Comparison of ENCODE assay signal across 8 cellular contexts in the genomic region with DNA sequence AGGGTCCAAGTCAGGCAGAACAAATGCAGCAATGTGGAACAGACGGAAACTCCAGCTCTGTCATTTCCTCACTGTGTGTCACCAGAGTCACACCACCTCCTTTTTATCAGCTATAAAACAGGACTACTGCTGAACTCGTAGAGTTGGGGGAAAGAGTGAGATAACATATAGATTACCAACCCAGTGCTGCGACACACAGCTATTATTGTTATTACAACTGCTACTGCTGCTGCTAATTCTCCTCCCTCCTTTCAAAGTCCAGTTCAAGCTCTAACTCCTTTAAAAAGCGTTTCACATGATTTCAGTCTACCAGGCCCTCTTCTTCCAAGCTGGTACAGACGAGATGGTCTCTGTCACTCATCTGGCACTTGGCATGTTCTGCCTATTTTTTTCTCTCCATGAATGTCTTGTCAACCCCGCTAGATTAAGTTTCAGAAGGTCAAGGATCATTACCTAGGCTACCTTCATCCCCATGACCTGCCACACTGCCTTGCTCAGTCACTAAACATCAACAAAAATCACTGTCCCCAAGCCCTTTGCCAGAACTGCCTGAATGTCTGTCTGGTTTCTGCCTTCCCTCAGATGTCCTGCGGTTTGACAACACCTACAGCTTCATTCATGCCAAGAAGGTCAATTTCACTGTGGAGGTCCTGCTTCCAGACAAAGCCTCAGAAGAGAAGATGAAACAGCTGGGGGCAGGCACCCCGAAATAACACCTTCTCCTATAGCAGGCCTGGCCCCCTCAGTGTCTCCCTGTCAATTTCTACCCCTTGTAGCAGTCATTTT. TPM values are rescaled to one million over a fixed set of nuclear protein-coding genes. Genes with fewer than 3 reads are reported as not detected.
DNase-seq lines count a peak whose midpoint lies in the region; ATAC-seq and TF ChIP-seq lines count a peak whose summit lies in the region.

No MANE protein-coding gene starts in this region.

- H3K36me3 ChIP-seq in mesodermal cell (ENCODE audit: control insufficient read depth, insufficient read depth, low read length) (peaks cover 27% of the 10 kb centered on the region), aorta (ENCODE audit: control insufficient read depth in 1 of 2, insufficient read depth in 2 of 2, low read length in 1 of 2) (no peaks in the 10 kb centered on the region)

- H3K4me1 Mint-ChIP-seq in MCF 10A (ENCODE audit: insufficient read depth, unreplicated experiment) = peaks cover 44% of the 10 kb centered on the region

- H3K4me1 ChIP-seq in mesodermal cell (ENCODE audit: control insufficient read depth, insufficient read depth, low read length, poor library complexity, severe bottlenecking) (peaks cover 32% of the 10 kb centered on the region), aorta (ENCODE audit: control insufficient read depth in 1 of 2, insufficient read depth in 2 of 2, low read length in 2 of 2) (peaks cover 0 to 3% of the 10 kb centered on the region in 2 donors)

- no peaks in the 10 kb centered on the region for H3K9me3 ChIP-seq in mesodermal cell (ENCODE audit: control insufficient read depth, low read length)
- H3K9me3 ChIP-seq in aorta (ENCODE audit: control insufficient read depth, low read length) = no peaks in the 10 kb centered on the region

- intact Hi-C loops in MCF 10A (cut with micrococcal nuclease) (no loop called here), aorta (cut with DNase I) (no loop called here)

- 74% methylated on average over 6 of the region's 8 CpGs for WGBS in mesodermal cell (ENCODE audit: insufficient coverage in 2 of 2), 2 experiments
- 66 to 70% methylated on average over 8 of the region's 8 CpGs for WGBS in aorta, 2 donors

- H3K4me3 ChIP-seq in mesodermal cell (ENCODE audit: extremely low read depth, insufficient read depth, low read length, poor library complexity, severe bottlenecking) (peak overlapping the region; percentile 61), aorta (ENCODE audit: low read length in 2 of 2) (no peak overlapping the region)

- no TSS peak for BruUV-seq in MCF 10A (replicated peaks; lab: Mats Ljungman, UMichigan)

- H3K36me3 Mint-ChIP-seq in MCF 10A (ENCODE audit: insufficient read depth, unreplicated experiment) = peaks cover 70% of the 10 kb centered on the region

- POLR2A ChIA-PET in MCF 10A (lab: Yijun Ruan, JAX) = interaction anchor here (0.6 to 14.3 kb wide), 10 partner anchors 12 to 818 kb away, joined by 3 to 532 read pairs (median 12); partner anchors contain the start of genes CASTOR1, CCDC157, RNF215 and SEC14L2

- CTCF ChIA-PET in MCF 10A (lab: Yijun Ruan, JAX) = interaction anchor here (0.6 to 8.4 kb wide), 11 partner anchors 9 to 134 kb away, joined by 3 to 83 read pairs (median 6); partner anchors contain the start of gene SEC14L2

- peak overlapping the region; percentile 90 for H3K4me3 Mint-ChIP-seq in MCF 10A (ENCODE audit: unreplicated experiment)

- H3K27ac ChIP-seq in mesodermal cell (ENCODE audit: low read depth, low read length, severe bottlenecking) (peak overlapping the region; percentile 95), aorta (ENCODE audit: low read depth in 1 of 2, low read length in 2 of 2) (peak overlapping the region; percentile 80 to 88)

- peak; percentile 26 for DNase-seq in stimulated activated CD4-positive, alpha-beta T cell treated with anti-CD3 and anti-CD28 coated beads, Interleukin-15, amount 100 ng/mL, for 24 hours
- no peak for DNase-seq in stimulated activated CD4-positive, alpha-beta T cell treated with anti-CD3 and anti-CD28 coated beads, Interleukin-4, amount 100 ng/mL, for 4 hours
- DNase-seq in MCF 10A (ENCODE audit: unreplicated experiment) (no peak), aorta (no peak), globus pallidus (ENCODE audit: low spot score) (no peak)
- no peak for DNase-seq in stimulated activated CD4-positive, alpha-beta T cell treated with anti-CD3 and anti-CD28 coated beads, Interleukin-2, amount 100 ng/mL, for 48 hours

- H3K9me3 Mint-ChIP-seq in MCF 10A (ENCODE audit: unreplicated experiment) = no peaks in the 10 kb centered on the region

- no peak for TF ChIP-seq CTCF in MCF 10A (IDR thresholded peaks at IDR 0.05; ENCODE audit: unreplicated experiment)

- no peaks in the 10 kb centered on the region for H3K27me3 ChIP-seq in aorta (ENCODE audit: control insufficient read depth in 1 of 2, insufficient read depth in 2 of 2, low read length in 1 of 2)

- ATAC-seq in aorta (ENCODE audit: low FRiP score) (no peak), GM18519 (IDR thresholded peaks at IDR 0.05; ENCODE audit: low FRiP score, unreplicated experiment) (no peak)

- no peaks in the 10 kb centered on the region for H3K27me3 Mint-ChIP-seq in MCF 10A (ENCODE audit: insufficient read depth, unreplicated experiment)

- peak overlapping the region; percentile 97 for H3K27ac Mint-ChIP-seq in MCF 10A (ENCODE audit: low read depth, unreplicated experiment)

RNA-seq across cellular contexts. Expression of gene MTFP1, which starts 3.7 kb away (rescaled TPM):
- total RNA-seq in MCF 10A (2022) = 23.2 and 31.6 TPM in 2 replicates
- polyA plus RNA-seq in mesodermal cell (2013, experiment 1 of 2) = 25.4 TPM
- 15.0 TPM for polyA plus RNA-seq in mesodermal cell (2013, experiment 2 of 2)
- 1 to 10 TPM; 4.1 to 4.4 TPM for total RNA-seq in aorta
- 1 to 10 TPM; 4.0 to 6.8 TPM for polyA plus RNA-seq in aorta

RNA-seq across cellular contexts. Expression of gene SEC14L2, which starts 25.1 kb away (rescaled TPM):
- total RNA-seq in MCF 10A (2022) (20.0 and 29.1 TPM in 2 replicates), aorta (10 to 100 TPM; 11.8 to 14.7 TPM)
- 11.6 TPM for polyA plus RNA-seq in mesodermal cell (2013, experiment 1 of 2)
- polyA plus RNA-seq in mesodermal cell (2013, experiment 2 of 2) = 11.4 TPM
- polyA plus RNA-seq in aorta = 10 to 100 TPM; 12.6 to 13.3 TPM

RNA-seq across cellular contexts. Expression of gene RNF215, which starts 34.7 kb away (rescaled TPM):
- total RNA-seq in MCF 10A (2022) = 18.4 and 19.6 TPM in 2 replicates
- 21.1 TPM for polyA plus RNA-seq in mesodermal cell (2013, experiment 1 of 2)
- polyA plus RNA-seq in mesodermal cell (2013, experiment 2 of 2) = 17.0 TPM
- total RNA-seq in aorta = 10 to 100 TPM; 15.6 to 20.9 TPM
- polyA plus RNA-seq in aorta = 10 to 100 TPM in 1 of 2 donors, 1 to 10 TPM in 1; 4.5 to 22.6 TPM

RNA-seq across cellular contexts. Expression of gene SEC14L3, which starts 49.9 kb away (rescaled TPM):
- total RNA-seq in MCF 10A (2022) (not detected in 2 replicates), aorta (not detected)
- not detected for polyA plus RNA-seq in mesodermal cell (2013, experiment 1 of 2)
- not detected for polyA plus RNA-seq in mesodermal cell (2013, experiment 2 of 2)
- polyA plus RNA-seq in aorta = not detected
